ENCODE assay signal across 19 cellular contexts in genomic region chr14:67537736-67538135, GRCh38. TPM values are rescaled to one million over a fixed set of nuclear protein-coding genes. Genes with fewer than 3 reads are reported as not detected.
A peak's percentile ranks its signal among the peaks of the same experiment; 100 is the strongest.
DNase-seq lines count a peak whose midpoint lies in the region; ATAC-seq and TF ChIP-seq lines count a peak whose summit lies in the region.
"Had no signal": no experiment of that assay in that cellular context is flagged by ENCODE, and none has a peak within 500 bp of the region (broad histone marks: within the 10 kb centered on the region; RNA-seq: fewer than 3 reads in every experiment).

No MANE protein-coding gene starts in this region.

- no peak for ATAC-seq in left lung
- ATAC-seq: GM23338, HCT116 had no signal

- no peaks in the 10 kb centered on the region for H3K36me3 ChIP-seq in left lung
- H3K36me3 ChIP-seq: BE2C had no signal

- DNase-seq in RPMI8226 (peak; percentile 14), caudate nucleus (lab: John Stamatoyannopoulos, UW) (no peak), ureter (ENCODE audit: low spot score) (no peak), GM03348 (ENCODE audit: low spot score) (no peak), OCI-M2 (lab: John Stamatoyannopoulos, UW; ENCODE audit: unreplicated experiment) (no peak), left lung (no peak)
- DNase-seq: ACHN; BE2C; CD4-positive, CD25-positive, alpha-beta regulatory T cell; CD8-positive, alpha-beta memory T cell; COR-L47; DMS 273 treated with DMSO at 0.1 percent for 48 hours; DMS53; DND-41; EL had no signal

- intact Hi-C loops in left lung (cut with DNase I) = no loop called here

- H3K27me3 ChIP-seq in layer of hippocampus (ENCODE audit: control insufficient read depth, insufficient read depth, low read length) (no peaks in the 10 kb centered on the region), left lung (peaks cover 12 to 58% of the 10 kb centered on the region in 2 donors)
- H3K27me3 ChIP-seq: BE2C had no signal

- no peak overlapping the region for H3K4me3 ChIP-seq in left lung
- H3K4me3 ChIP-seq: GM23338 had no signal

- no peaks in the 10 kb centered on the region for H3K9me3 ChIP-seq in left lung
- H3K9me3 ChIP-seq: BE2C had no signal

- TF ChIP-seq CTCF in left lung (IDR thresholded peaks at IDR 0.05) = no peak

- H3K4me1 ChIP-seq in left lung = peaks cover 0 to 7% of the 10 kb centered on the region in 2 donors
- H3K4me1 ChIP-seq: BE2C had no signal

- H3K27ac ChIP-seq in caudate nucleus (ENCODE audit: low read depth, low read length) = peak overlapping the region; percentile 99
- H3K27ac ChIP-seq in layer of hippocampus (ENCODE audit: low read depth, low read length) = peak overlapping the region; percentile 98
- H3K27ac ChIP-seq in temporal lobe (ENCODE audit: low read depth, low read length) = peak overlapping the region; percentile 100
- no peak overlapping the region for H3K27ac ChIP-seq in left lung

RNA-seq across cellular contexts. Expression of gene PLEKHH1, which starts 4.6 kb away (rescaled TPM):
- total RNA-seq in temporal lobe (6.9 TPM), ureter (46.3 TPM), left lung (1 to 10 TPM; 1.2 to 2.7 TPM)

RNA-seq across cellular contexts. Expression of gene TMEM229B, which starts 49.2 kb away (rescaled TPM):
- total RNA-seq in temporal lobe (22.6 TPM), ureter (24.7 TPM), left lung (1 to 10 TPM; 3.1 to 7.7 TPM)

Comparison
In these comparisons a context has a peak if more than half of its experiments do, and no peak if none do; other contexts are left out.
1. H3K27ac ChIP-seq: peak in caudate nucleus (single experiment), layer of hippocampus (single experiment) and temporal lobe (single experiment); none in left lung (0 of 2).